Comparison of ENCODE assay signal across 24 cellular contexts in genomic region chr7:151449990-151450389, GRCh38. TPM values are rescaled to one million over a fixed set of nuclear protein-coding genes. Genes with fewer than 3 reads are reported as not detected.
"Had no signal": no experiment of that assay in that cellular context is flagged by ENCODE, and none has a peak within 500 bp of the region (broad histone marks: within the 10 kb centered on the region; RNA-seq: fewer than 3 reads in every experiment).

No MANE protein-coding gene starts in this region.

- H3K27ac Mint-ChIP-seq: endodermal cell, nephron progenitor cell had no signal

- H3K27me3 ChIP-seq: colonic mucosa, right lobe of liver, upper lobe of left lung, vagina had no signal

- FAIRE-seq: endothelial cell of umbilical vein had no signal

- H3K9me3 Mint-ChIP-seq: endodermal cell, nephron progenitor cell had no signal

- DNase-seq: colonic mucosa; effector CD4-positive, alpha-beta T cell; endodermal cell; foreskin melanocyte; heart left ventricle; hippocampal formation; left colon; left ventricle myocardium superior; mesenchymal stem cell; midbrain; nephron progenitor cell; stimulated activated CD4-positive, alpha-beta T cell treated with anti-CD3 and anti-CD28 coated beads, Interleukin-12 subunit alpha, Interleukin-12 subunit beta, amount 100 ng/mL, for 4 hours; stimulated activated naive CD4-positive, alpha-beta T cell treated with Interleukin-2 at 50 U/mL for 16 hours; upper lobe of left lung had no signal

- H3K4me3 Mint-ChIP-seq: endodermal cell, nephron progenitor cell had no signal

- H3K4me1 Mint-ChIP-seq: endodermal cell had no signal

- H3K27ac ChIP-seq: colonic mucosa, heart left ventricle, parathyroid adenoma, prostate gland, right lobe of liver, skin epidermis, upper lobe of left lung, vagina had no signal

- H3K4me1 ChIP-seq: parathyroid adenoma, prostate gland, right lobe of liver had no signal

- H3K9me3 ChIP-seq: colonic mucosa, heart left ventricle, prostate gland, right lobe of liver, upper lobe of left lung, vagina had no signal

- H3K36me3 ChIP-seq: colonic mucosa, heart left ventricle, prostate gland, right lobe of liver, upper lobe of left lung, vagina had no signal

- H3K4me3 ChIP-seq: colonic mucosa, heart left ventricle, lung, prostate gland, right lobe of liver, skin epidermis, upper lobe of left lung, vagina had no signal

- ATAC-seq: heart left ventricle, left colon, left ventricle myocardium superior, right lobe of liver had no signal

RNA-seq across cellular contexts. Expression of gene CRYGN, which starts 10.0 kb away (rescaled TPM):
- total RNA-seq: colonic mucosa, dermis microvascular lymphatic vessel endothelial cell, endothelial cell of umbilical vein, glomerular endothelial cell, left ventricle myocardium superior, prostate gland, renal cortical epithelial cell, right lobe of liver, vagina had no signal
- polyA plus RNA-seq: endothelial cell of umbilical vein had no signal

RNA-seq across cellular contexts. Expression of gene WDR86, which starts 40.2 kb away (rescaled TPM):
- total RNA-seq: dermis microvascular lymphatic vessel endothelial cell, endothelial cell of umbilical vein had no signal
- polyA plus RNA-seq: endothelial cell of umbilical vein, heart left ventricle had no signal
